Comparison of ENCODE assay signal across 12 cellular contexts in genomic region chr10:68106656-68107055, GRCh38. TPM values are rescaled to one million over a fixed set of nuclear protein-coding genes. Genes with fewer than 3 reads are reported as not detected.
A peak's percentile ranks its signal among the peaks of the same experiment; 100 is the strongest.
DNase-seq lines count a peak whose midpoint lies in the region; ATAC-seq and TF ChIP-seq lines count a peak whose summit lies in the region.
"Had no signal": no experiment of that assay in that cellular context is flagged by ENCODE, and none has a peak within 500 bp of the region (broad histone marks: within the 10 kb centered on the region; RNA-seq: fewer than 3 reads in every experiment).

No MANE protein-coding gene starts in this region.

- no peaks in the 10 kb centered on the region for H3K27me3 ChIP-seq in HCT116 (ENCODE audit: insufficient read depth, low read length)
- no peaks in the 10 kb centered on the region for H3K27me3 ChIP-seq in right atrium auricular region

- POLR2A ChIA-PET in HCT116 (lab: Charles Lee), result interaction anchor here (0.7 to 0.9 kb wide), 3 partner anchors 10 to 992 kb away, joined by 3 to 5 read pairs (median 3); no protein-coding TSS in a partner anchor

- H3K4me3 ChIP-seq in HCT116 (replicated peaks in 1 of 2; ENCODE audit: low read depth in 1 of 2, low read length in 2 of 2) (peak overlapping the region in 1 of 2 experiments; percentile 35; a peak in 2 of 4 replicates), fibroblast of the aortic adventitia (ENCODE audit: low read depth, low read length) (no peak overlapping the region), right atrium auricular region (no peak overlapping the region)

- no peaks in the 10 kb centered on the region for H3K9me3 ChIP-seq in HCT116 (ENCODE audit: control insufficient read depth in 1 of 2, insufficient read depth in 1 of 2, low read depth in 1 of 2, low read length in 2 of 2)
- no peaks in the 10 kb centered on the region for H3K9me3 ChIP-seq in right atrium auricular region

- H3K4me3 Mint-ChIP-seq in activated naive CD8-positive, alpha-beta T cell treated with anti-CD3 and anti-CD28 coated beads, Interleukin-2, amount 50 U/mL, for 24 hours, result no peak overlapping the region
- H3K4me3 Mint-ChIP-seq: dendritic cell treated with granulocyte-macrophage colony-stimulating factor and Interleukin-4, amounts not matched to agents 40 ng/mL and 50 ng/mL, for 4 days had no signal

- no peaks in the 10 kb centered on the region for H3K9me3 Mint-ChIP-seq in activated naive CD8-positive, alpha-beta T cell treated with anti-CD3 and anti-CD28 coated beads, Interleukin-2, amount 50 U/mL, for 24 hours
- H3K9me3 Mint-ChIP-seq: dendritic cell treated with granulocyte-macrophage colony-stimulating factor and Interleukin-4, amounts not matched to agents 40 ng/mL and 50 ng/mL, for 4 days had no signal

- H3K4me1 ChIP-seq in HCT116 (ENCODE audit: control insufficient read depth in 1 of 2, insufficient read depth in 2 of 2, low read length in 2 of 2) (peaks cover 10 to 52% of the 10 kb centered on the region in 2 experiments), right atrium auricular region (no peaks in the 10 kb centered on the region)

- no peaks in the 10 kb centered on the region for H4K20me1 ChIP-seq in HCT116 (ENCODE audit: insufficient read depth)

- CTCF ChIA-PET in HCT116 (lab: Charles Lee), result no interaction called here

- H3K27me3 Mint-ChIP-seq in activated naive CD8-positive, alpha-beta T cell treated with anti-CD3 and anti-CD28 coated beads, Interleukin-2, amount 50 U/mL, for 24 hours, result peaks cover 1% of the 10 kb centered on the region
- H3K27me3 Mint-ChIP-seq: dendritic cell treated with granulocyte-macrophage colony-stimulating factor and Interleukin-4, amounts not matched to agents 40 ng/mL and 50 ng/mL, for 4 days had no signal

- H3K4me1 Mint-ChIP-seq in activated naive CD8-positive, alpha-beta T cell treated with anti-CD3 and anti-CD28 coated beads, Interleukin-2, amount 50 U/mL, for 24 hours, result no peaks in the 10 kb centered on the region

- peak overlapping the region; percentile 94 for H2AFZ ChIP-seq in HCT116 (ENCODE audit: low read depth, low read length, poor library complexity, severe bottlenecking)

- intact Hi-C loops in HCT116 (cut with micrococcal nuclease), result no loop called here

- H3K36me3 Mint-ChIP-seq in activated naive CD8-positive, alpha-beta T cell treated with anti-CD3 and anti-CD28 coated beads, Interleukin-2, amount 50 U/mL, for 24 hours (ENCODE audit: low read depth), result no peaks in the 10 kb centered on the region

- no peaks in the 10 kb centered on the region for H3K79me2 ChIP-seq in HCT116 (ENCODE audit: insufficient read depth, low read length)

- ATAC-seq in HCT116 (peak; percentile 49; the same call in 1 of the 2 replicates), SK-N-SH treated with all-trans-retinoic acid at 6 μM for 48 hours (peak; percentile 84)
- ATAC-seq in activated naive CD8-positive, alpha-beta T cell treated with anti-CD3 and anti-CD28 coated beads, Interleukin-2, amount 50 U/mL, for 24 hours, result no peak

- TF ChIP-seq CTCF in HCT116 (IDR thresholded peaks at IDR 0.05 in 2 of 3, conservative IDR thresholded peaks at IDR 0.05 in 1 of 3; ENCODE audit: borderline replicate concordance in 1 of 3, insufficient read depth in 1 of 3, low read depth in 2 of 3, low read length in 2 of 3), result no peak
- no peak for TF ChIP-seq CTCF in fibroblast of the aortic adventitia (IDR thresholded peaks at IDR 0.05; ENCODE audit: insufficient read depth, low read length)
- no peak for TF ChIP-seq CTCF in right atrium auricular region (IDR thresholded peaks at IDR 0.05)

- peak overlapping the region; percentile 63 for H3K4me2 ChIP-seq in HCT116 (ENCODE audit: low read length)

- TF ChIP-seq POLR2A in HCT116 (IDR thresholded peaks at IDR 0.05; ENCODE audit: borderline replicate concordance, extremely low read depth, insufficient read depth, insufficient read length), result no peak

- H3K36me3 ChIP-seq in HCT116 (ENCODE audit: control insufficient read depth in 1 of 2, insufficient read depth in 2 of 2, low read length in 2 of 2), result no peaks in the 10 kb centered on the region
- no peaks in the 10 kb centered on the region for H3K36me3 ChIP-seq in right atrium auricular region

- DNase-seq in HCT116 (ENCODE audit: low read depth, low spot score), result no peak
- DNase-seq in fibroblast of the aortic adventitia (ENCODE audit: low read depth), result peak; percentile 60
- DNase-seq in smooth muscle cell of the brain vasculature (ENCODE audit: low read depth, low spot score), result peak; percentile 49
- DNase-seq in cerebellum (ENCODE audit: low spot score), result no peak
- no peak for DNase-seq in activated naive CD8-positive, alpha-beta T cell treated with anti-CD3 and anti-CD28 coated beads, Interleukin-2, amount 50 U/mL, for 24 hours
- no peak for DNase-seq in right atrium auricular region (ENCODE audit: low spot score)
- DNase-seq in COR-L47 (lab: John Stamatoyannopoulos, UW), result no peak
- DNase-seq: activated effector memory CD4-positive, alpha-beta T cell treated with Interleukin-2 at 50 U/mL for 16 hours; NCI-H2081; stimulated activated CD4-positive, alpha-beta T cell treated with anti-CD3 and anti-CD28 coated beads, Interleukin-12 subunit alpha, Interleukin-12 subunit beta, amount 100 ng/mL, for 4 hours had no signal

- H3K9me2 ChIP-seq in HCT116 (ENCODE audit: insufficient read depth), result no peaks in the 10 kb centered on the region

- no peak overlapping the region for H3K27ac Mint-ChIP-seq in activated naive CD8-positive, alpha-beta T cell treated with anti-CD3 and anti-CD28 coated beads, Interleukin-2, amount 50 U/mL, for 24 hours
- H3K27ac Mint-ChIP-seq: dendritic cell treated with granulocyte-macrophage colony-stimulating factor and Interleukin-4, amounts not matched to agents 40 ng/mL and 50 ng/mL, for 4 days had no signal

- RAD21 ChIA-PET in HCT116 (lab: Charles Lee; ENCODE audit: low non-redundant PET in 1 of 2, low total read pairs in 2 of 2, uncharacterized antibody in 2 of 2, unreplicated experiment in 2 of 2), result no interaction called here

- H3K27ac ChIP-seq in HCT116 (ENCODE audit: low read depth, low read length) (no peak overlapping the region), right atrium auricular region (peak overlapping the region in 1 of 2 donors; percentile 44)

- no peak for TF ChIP-seq RAD21 in HCT116 (IDR thresholded peaks at IDR 0.05; ENCODE audit: low read depth)

- BruUV-seq in HCT116 (replicated peaks; lab: Mats Ljungman, UMichigan), result no TSS peak

- peak overlapping the region; percentile 47 for H3K9ac ChIP-seq in HCT116 (ENCODE audit: low read length)

TF ChIP-seq in HCT116, 20 proteins besides CTCF, POLR2A, EP300 and RAD21 (continues in another document):
- no peak for TF ChIP-seq FOSL1 (IDR thresholded peaks at IDR 0.05; ENCODE audit: low read depth)
- TF ChIP-seq TCF7L2 (IDR thresholded peaks at IDR 0.05; ENCODE audit: borderline replicate concordance, extremely low read depth, insufficient read depth, insufficient read length), result no peak
- 0 out of 2 replicates have a peak, but pooled peaks have one; percentile 28 for TF ChIP-seq CBX3 (IDR thresholded peaks at IDR 0.05; ENCODE audit: low read depth)
- TF ChIP-seq ZBTB33 (IDR thresholded peaks at IDR 0.05; ENCODE audit: extremely low read depth, insufficient replicate concordance, low read length), result no peak

TF ChIP-seq in SK-N-SH treated with all-trans-retinoic acid at 6 μM for 48 hours, 23 proteins besides CTCF, POLR2A, EP300 and RAD21:
- TF ChIP-seq ISL1 (CRISPR knock-in tag; IDR thresholded peaks at IDR 0.05) (no peak), ARNTL (CRISPR knock-in tag; IDR thresholded peaks at IDR 0.05; ENCODE audit: borderline replicate concordance, low read depth) (no peak), ZNF565 (CRISPR knock-in tag; conservative IDR thresholded peaks at IDR 0.05; ENCODE audit: low read depth) (no peak), ZFP30 (CRISPR knock-in tag; IDR thresholded peaks at IDR 0.05) (no peak), BACH2 (CRISPR knock-in tag; IDR thresholded peaks at IDR 0.05; ENCODE audit: borderline replicate concordance) (no peak)
TF ChIP-seq in SK-N-SH treated with all-trans-retinoic acid at 6 μM for 48 hours: peak in this region for 0.

RNA-seq across cellular contexts. Expression of gene MYPN, which starts 2.6 kb away (rescaled TPM):
- total RNA-seq in HCT116 (2021; ENCODE audit: unreplicated experiment) (0.34 TPM), fibroblast of the aortic adventitia (ENCODE audit: low replicate concordance) (0.08 and 1.7 TPM in 2 replicates), cerebellum (not detected), right atrium auricular region (100 to 1,000 TPM in 1 of 2 donors, 10 to 100 TPM in 1; 93.5 to 145 TPM)
- polyA plus RNA-seq in HCT116 (2012), result 0.06 and 0.09 TPM in 2 replicates

RNA-seq across cellular contexts. Expression of gene HERC4, which starts 31.6 kb away (rescaled TPM):
- total RNA-seq in HCT116 (2021; ENCODE audit: unreplicated experiment) (36.5 TPM), fibroblast of the aortic adventitia (ENCODE audit: low replicate concordance) (49.7 and 131 TPM in 2 replicates), cerebellum (99.5 TPM), right atrium auricular region (10 to 100 TPM; 22.0 to 22.5 TPM)
- polyA plus RNA-seq in HCT116 (2012), result 6.2 and 8.2 TPM in 2 replicates

Comparison
In these comparisons a context has a peak if more than half of its experiments do, and no peak if none do; other contexts are left out.
1. DNase-seq: peak in fibroblast of the aortic adventitia (single experiment) and smooth muscle cell of the brain vasculature (single experiment); none in HCT116 (single experiment), cerebellum (single experiment), activated naive CD8-positive, alpha-beta T cell treated with anti-CD3 and anti-CD28 coated beads, Interleukin-2, amount 50 U/mL, for 24 hours (single experiment), right atrium auricular region (single experiment) and COR-L47 (single experiment).
2. RNA of gene MYPN, which starts 2.6 kb away (total RNA-seq): 93.5 to 145 TPM in right atrium auricular region; 0.08 to 1.7 TPM in fibroblast of the aortic adventitia, 0.34 TPM in HCT116 (single experiment) and not detected in cerebellum (single experiment); every median in the first group is over 10 times any median in the second.